ENCODE assay signal across 8 cellular contexts in genomic region chr7:140672382-140673062, GRCh38. TPM values are rescaled to one million over a fixed set of nuclear protein-coding genes. Genes with fewer than 3 reads are reported as not detected.
DNase-seq lines count a peak whose midpoint lies in the region; ATAC-seq and TF ChIP-seq lines count a peak whose summit lies in the region.

TSS of gene ADCK2 (plus strand) at chr7:140672945. CDS start at chr7:140673331, 386 bp downstream.

- TF ChIP-seq CTCF in endodermal cell (conservative IDR thresholded peaks at IDR 0.05): peak; percentile 34
- no peak for TF ChIP-seq CTCF in mucosa of descending colon (IDR thresholded peaks at IDR 0.05)

- no peak within 1 kb of the TSS for H3K27ac Mint-ChIP-seq in endodermal cell

- peaks cover 4% of the 10 kb centered on the region for H3K27me3 Mint-ChIP-seq in endodermal cell (ENCODE audit: insufficient read depth)

- H3K4me3 ChIP-seq in endodermal cell (ENCODE audit: low read length) (peak within 1 kb of the TSS; percentile 80), mucosa of descending colon (peak within 1 kb of the TSS; percentile 39)

- peak; percentile 69 for ATAC-seq in HG02642 (IDR thresholded peaks at IDR 0.05; ENCODE audit: poor library complexity, unreplicated experiment)
- peak; percentile 80 for ATAC-seq in mucosa of descending colon

- H3K4me1 Mint-ChIP-seq in endodermal cell: peaks cover 2% of the 10 kb centered on the region

- H3K4me3 Mint-ChIP-seq in endodermal cell: peak within 1 kb of the TSS; percentile 62

- intact Hi-C loops in mucosa of descending colon (cut with DNase I, micrococcal nuclease): no loop called here

- WGBS in endodermal cell (ENCODE audit: insufficient coverage in 1 of 2, insufficient read length in 1 of 2), 2 experiments: 0 to 2% methylated on average over 3 to 41 of the region's 41 CpGs

- H3K9me3 ChIP-seq in endodermal cell (ENCODE audit: control insufficient read depth, low read length): no peaks in the 10 kb centered on the region
- H3K9me3 ChIP-seq in mucosa of descending colon: no peaks in the 10 kb centered on the region

- DNase-seq in NCI-H82 (lab: John Stamatoyannopoulos, UW) (peak; percentile 63), NCI-H82 treated with DMSO at 0.1 percent for 48 hours (lab: John Stamatoyannopoulos, UW; ENCODE audit: unreplicated experiment) (no peak), NCI-H2029 (lab: John Stamatoyannopoulos, UW) (peak; percentile 15), endodermal cell (peak; percentile 87), mucosa of descending colon (peak; percentile 81 to 87 (median 81))
- DNase-seq in activated CD4-positive, alpha-beta T cell treated with anti-CD3 and anti-CD28 coated beads, Interleukin-2, amount 50 U/mL, for 48 hours: peak; percentile 65 to 72
- DNase-seq in stimulated activated CD8-positive, alpha-beta memory T cell treated with anti-CD3 and anti-CD28 coated beads, Interleukin-4, amount 100 ng/mL, for 24 hours (ENCODE audit: low read depth): peak; percentile 48

- no peaks in the 10 kb centered on the region for H3K9me3 Mint-ChIP-seq in endodermal cell

- H3K36me3 ChIP-seq in endodermal cell (ENCODE audit: control insufficient read depth, insufficient read depth, low read length): no peaks in the 10 kb centered on the region
- H3K36me3 ChIP-seq in mucosa of descending colon (ENCODE audit: low read depth): no peaks in the 10 kb centered on the region

- H3K9ac ChIP-seq in endodermal cell (ENCODE audit: extremely low read depth, low read length, poor library complexity, severe bottlenecking): peak within 1 kb of the TSS; percentile 38

- H3K27ac ChIP-seq in endodermal cell (ENCODE audit: low read depth, low read length): no peak within 1 kb of the TSS

- H3K4me1 ChIP-seq in endodermal cell (ENCODE audit: control insufficient read depth, insufficient read depth, low read length) (peaks cover 2% of the 10 kb centered on the region), mucosa of descending colon (ENCODE audit: low read depth) (peaks cover 24% of the 10 kb centered on the region)

- no peaks in the 10 kb centered on the region for H3K27me3 ChIP-seq in endodermal cell (ENCODE audit: control insufficient read depth, insufficient read depth, low read length, poor library complexity, severe bottlenecking)

- H3K36me3 Mint-ChIP-seq in endodermal cell (ENCODE audit: low read depth): peaks cover 3% of the 10 kb centered on the region

RNA-seq across cellular contexts. Expression of gene ADCK2, which starts in this region (rescaled TPM):
- total RNA-seq in endodermal cell (10 to 100 TPM; 13.5 to 17.8 TPM), mucosa of descending colon (10 to 100 TPM; 23.2 to 29.4 (median 27.6) TPM)
- 7.6 TPM for polyA plus RNA-seq in endodermal cell (2013, experiment 1 of 2)
- polyA plus RNA-seq in endodermal cell (2013, experiment 2 of 2): 6.2 TPM
